16 cellular contexts compared by ENCODE assay signal in the genomic region with DNA sequence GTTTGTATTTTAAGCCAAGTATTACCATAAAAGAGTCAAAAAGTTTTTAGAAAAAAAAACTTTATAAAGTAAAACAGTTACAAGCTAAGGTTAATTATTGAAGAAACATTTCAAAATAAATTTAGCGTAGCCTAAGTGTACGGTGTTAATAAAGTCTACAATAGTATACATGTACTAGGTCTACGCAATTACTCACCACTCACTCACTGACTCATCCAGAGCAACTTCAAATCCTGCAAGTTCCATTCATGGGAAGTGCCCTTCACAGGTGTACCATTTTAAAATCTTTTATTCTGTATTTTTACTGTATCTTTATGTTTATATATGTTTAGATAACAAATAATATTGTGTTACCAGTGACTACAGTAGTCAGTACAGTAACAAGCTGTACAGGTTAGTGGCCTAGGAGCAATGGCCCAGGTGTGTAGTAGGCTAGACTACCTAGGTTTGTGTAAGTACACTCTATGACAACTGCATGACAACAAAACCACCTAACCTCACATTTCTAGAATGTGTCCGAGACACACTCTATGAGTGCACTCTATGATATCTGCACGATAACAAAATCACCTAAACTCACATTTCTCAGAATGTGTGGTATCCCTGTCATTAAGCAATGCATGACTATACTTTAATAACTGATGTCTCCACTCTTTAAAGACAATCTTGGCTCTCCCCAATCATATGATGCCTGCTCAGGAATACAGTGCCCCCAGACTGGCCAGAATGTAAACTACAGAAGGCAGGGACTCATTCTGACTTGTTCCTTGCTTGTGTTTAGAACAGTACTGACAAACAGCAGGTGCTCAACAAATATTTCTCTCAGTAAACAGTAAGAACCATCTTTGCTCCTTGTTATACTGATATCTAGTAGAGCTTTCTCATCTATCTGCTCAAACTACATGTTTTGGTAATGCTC. TPM values are rescaled to one million over a fixed set of nuclear protein-coding genes. Genes with fewer than 3 reads are reported as not detected.
A peak's percentile ranks its signal among the peaks of the same experiment; 100 is the strongest.
DNase-seq lines count a peak whose midpoint lies in the region; ATAC-seq, FAIRE-seq and TF ChIP-seq lines count a peak whose summit lies in the region.
"Had no signal": no experiment of that assay in that cellular context is flagged by ENCODE, and none has a peak within 500 bp of the region (broad histone marks: within the 10 kb centered on the region; RNA-seq: fewer than 3 reads in every experiment).

No MANE protein-coding gene starts in this region.

- H4K8ac ChIP-seq in IMR-90 (ENCODE audit: low read depth in 2 of 2, low read length in 2 of 2), result no peak overlapping the region

- no peak overlapping the region for H3K27ac ChIP-seq in CD4-positive, alpha-beta T cell (ENCODE audit: low read depth, low read length)
- H3K27ac ChIP-seq in IMR-90 (ENCODE audit: insufficient read depth, low read length) (no peak overlapping the region), suprapubic skin (no peak overlapping the region)
- H3K27ac ChIP-seq: gastroesophageal sphincter, right atrium auricular region, vagina had no signal

- no peak for TF ChIP-seq RAD21 in IMR-90 (IDR thresholded peaks at IDR 0.05; ENCODE audit: low read length)

- POLR2A ChIA-PET in CD4-positive, alpha-beta T cell (lab: Charles Lee), result interaction anchor here (0.8 kb wide), 1 partner anchor 23 kb away, joined by 4 read pairs; no protein-coding TSS in a partner anchor
- POLR2A ChIA-PET in IMR-90 (lab: Charles Lee; ENCODE audit: unreplicated experiment), result no interaction called here

- no peak overlapping the region for H2BK15ac ChIP-seq in IMR-90 (ENCODE audit: low read depth, low read length)

- intact Hi-C loops in CD4-positive, alpha-beta T cell (cut with DNase I, micrococcal nuclease), result no loop called here
- intact Hi-C loops in IMR-90 (cut with micrococcal nuclease), result no loop called here

- H3K14ac ChIP-seq in IMR-90 (replicated peaks; ENCODE audit: low read depth, low read length), result no peak overlapping the region

- no peak overlapping the region for H2BK5ac ChIP-seq in IMR-90 (ENCODE audit: low read depth, low read length, poor library complexity, severe bottlenecking)

- peaks cover 6% of the 10 kb centered on the region; the same call in 1 of the 2 replicates for H3K9me1 ChIP-seq in IMR-90 (ENCODE audit: insufficient read depth, low read length)

- no peak overlapping the region for H3K18ac ChIP-seq in IMR-90 (ENCODE audit: low read depth, low read length)

- no peak overlapping the region for H3K4ac ChIP-seq in IMR-90 (ENCODE audit: low read depth, low read length)

- TF ChIP-seq EP300 in suprapubic skin (IDR thresholded peaks at IDR 0.05), result no peak

- no peak for FAIRE-seq in bronchial epithelial cell (lab: Jason Lieb, UNC)
- FAIRE-seq: GM19239, kidney had no signal

- no peaks in the 10 kb centered on the region for H3K27me3 ChIP-seq in CD4-positive, alpha-beta T cell (ENCODE audit: control insufficient read depth, insufficient read depth, low read length)
- H3K27me3 ChIP-seq in IMR-90 (ENCODE audit: control insufficient read depth, insufficient read depth, low read length) (no peaks in the 10 kb centered on the region), bronchial epithelial cell (ENCODE audit: control insufficient read depth, insufficient read depth, low read length) (no peaks in the 10 kb centered on the region), suprapubic skin (no peaks in the 10 kb centered on the region)
- H3K27me3 ChIP-seq: BE2C, gastroesophageal sphincter, right atrium auricular region, vagina had no signal

- peaks cover 2% of the 10 kb centered on the region for H3K4me1 ChIP-seq in IMR-90 (ENCODE audit: control insufficient read depth, insufficient read depth, low read length)
- peaks cover 16% of the 10 kb centered on the region for H3K4me1 ChIP-seq in suprapubic skin
- H3K4me1 ChIP-seq: BE2C had no signal

- TF ChIP-seq CTCF in CD4-positive, alpha-beta T cell (IDR thresholded peaks at IDR 0.05), result no peak
- no peak for TF ChIP-seq CTCF in IMR-90 (conservative IDR thresholded peaks at IDR 0.05; ENCODE audit: low read depth, low read length)
- TF ChIP-seq CTCF in bronchial epithelial cell (IDR thresholded peaks at IDR 0.05; ENCODE audit: insufficient read depth, low read length, severe bottlenecking), result no peak
- no peak for TF ChIP-seq CTCF in mesothelial cell of epicardium (IDR thresholded peaks at IDR 0.05; ENCODE audit: unreplicated experiment)
- TF ChIP-seq CTCF in suprapubic skin (IDR thresholded peaks at IDR 0.05), result no peak

- peaks cover 37 to 79% of the 10 kb centered on the region in 2 experiments for H3K79me1 ChIP-seq in IMR-90 (ENCODE audit: low read depth in 1 of 2, low read length in 2 of 2)

- no peak for DNase-seq in CD4-positive, alpha-beta T cell
- DNase-seq in IMR-90 (peak; percentile 31), bronchial epithelial cell (ENCODE audit: low read depth) (peak; percentile 77), mesothelial cell of epicardium (ENCODE audit: low spot score in 2 of 2, unreplicated experiment in 2 of 2) (no peak), suprapubic skin (ENCODE audit: low spot score in 2 of 2) (no peak)
- DNase-seq in activated naive CD4-positive, alpha-beta T cell treated with anti-CD3 and anti-CD28 coated beads, Interleukin-2, amount 50 U/mL, for 16 hours, result no peak
- DNase-seq: anterior cingulate cortex, BE2C, EL, kidney had no signal

- H3K23ac ChIP-seq in IMR-90 (ENCODE audit: low read depth, low read length), result no peak overlapping the region

- in situ Hi-C loops in IMR-90 (cut with MboI; ENCODE audit: low sequenced_read_pairs), result no loop called here

- BruUV-seq in IMR-90 (replicated peaks; lab: Mats Ljungman, UMichigan), result no TSS peak

- TF ChIP-seq POLR2A in IMR-90 (IDR thresholded peaks at IDR 0.05; ENCODE audit: low read depth, low read length) (no peak), suprapubic skin (IDR thresholded peaks at IDR 0.05) (no peak)

- H3K4me3 ChIP-seq in IMR-90 (ENCODE audit: insufficient read depth, low read depth, low read length) (no peak overlapping the region), bronchial epithelial cell (ENCODE audit: low read depth, low read length) (no peak overlapping the region), suprapubic skin (no peak overlapping the region)
- H3K4me3 ChIP-seq: gastroesophageal sphincter, right atrium auricular region, vagina had no signal

- no peak overlapping the region for H2AK5ac ChIP-seq in IMR-90 (ENCODE audit: low read depth, low read length)

- 100% methylated on average over 2 of the region's 5 CpGs; no CpG with 5 or more reads in 1 of the 2 experiments for WGBS in IMR-90 (ENCODE audit: extremely low coverage in 2 of 2, insufficient read length in 1 of 2), 2 experiments
- 89% methylated on average over 5 of the region's 5 CpGs for WGBS in suprapubic skin

- H2BK20ac ChIP-seq in IMR-90 (ENCODE audit: low read depth, low read length), result no peak overlapping the region

- H4K91ac ChIP-seq in IMR-90 (ENCODE audit: insufficient read depth, low read depth, low read length), result no peak overlapping the region

- no peak overlapping the region for H2AFZ ChIP-seq in IMR-90 (replicated peaks; ENCODE audit: low read length, poor library complexity)

- no peak overlapping the region for H3K4me3 Mint-ChIP-seq in CD4-positive, alpha-beta T cell
- no peak overlapping the region for H3K4me3 Mint-ChIP-seq in mesothelial cell of epicardium

- no peak overlapping the region for H2BK120ac ChIP-seq in IMR-90 (ENCODE audit: low read depth, low read length)

- H3K9me3 Mint-ChIP-seq in CD4-positive, alpha-beta T cell, result no peaks in the 10 kb centered on the region
- H3K9me3 Mint-ChIP-seq in mesothelial cell of epicardium, result no peaks in the 10 kb centered on the region

- H3K9ac ChIP-seq in IMR-90 (ENCODE audit: low read depth, low read length), result no peak overlapping the region

- ATAC-seq in CD4-positive, alpha-beta T cell (ENCODE audit: poor library complexity), result no peak
- ATAC-seq in IMR-90 (ENCODE audit: low read depth) (peak; percentile 50), GM19452 (IDR thresholded peaks at IDR 0.05; ENCODE audit: unreplicated experiment) (no peak), HG02763 (IDR thresholded peaks at IDR 0.05; ENCODE audit: unreplicated experiment) (no peak)
- ATAC-seq: gastroesophageal sphincter had no signal

- dilution Hi-C loops in IMR-90 (cut with HindIII; ENCODE audit: low sequenced_read_pairs, unreplicated experiment), result no loop called here

- no peak overlapping the region for H4K5ac ChIP-seq in IMR-90 (ENCODE audit: low read depth, low read length)

- H4K20me1 ChIP-seq in IMR-90 (ENCODE audit: insufficient read depth, low read length), result peaks cover 74% of the 10 kb centered on the region

- no peak overlapping the region for H3K4me2 ChIP-seq in IMR-90 (ENCODE audit: low read depth, low read length)

- H2AK9ac ChIP-seq in IMR-90 (replicated peaks; ENCODE audit: low read depth, low read length, poor library complexity), result no peak overlapping the region

- H3K56ac ChIP-seq in IMR-90 (ENCODE audit: extremely low read depth, insufficient read depth, low read length), result no peak overlapping the region

- H3K4me1 Mint-ChIP-seq in CD4-positive, alpha-beta T cell (ENCODE audit: low read depth), result peaks cover 71% of the 10 kb centered on the region
- H3K4me1 Mint-ChIP-seq in mesothelial cell of epicardium, result peaks cover 7% of the 10 kb centered on the region

- CTCF ChIA-PET in CD4-positive, alpha-beta T cell (lab: Charles Lee), result no interaction called here
- CTCF ChIA-PET in IMR-90 (lab: Yijun Ruan, JAX), result no interaction called here

- H3K9me3 ChIP-seq in CD4-positive, alpha-beta T cell (ENCODE audit: control insufficient read depth, low read length), result no peaks in the 10 kb centered on the region
- H3K9me3 ChIP-seq in IMR-90 (ENCODE audit: control insufficient read depth, insufficient read depth, low read length) (no peaks in the 10 kb centered on the region), suprapubic skin (no peaks in the 10 kb centered on the region)
- H3K9me3 ChIP-seq: BE2C, gastroesophageal sphincter, right atrium auricular region, vagina had no signal

- H3K36me3 Mint-ChIP-seq in CD4-positive, alpha-beta T cell (ENCODE audit: low read depth), result peaks cover 21% of the 10 kb centered on the region
- H3K36me3 Mint-ChIP-seq in mesothelial cell of epicardium, result peaks cover 7% of the 10 kb centered on the region

- H3K27me3 Mint-ChIP-seq in CD4-positive, alpha-beta T cell, result no peaks in the 10 kb centered on the region
- no peaks in the 10 kb centered on the region for H3K27me3 Mint-ChIP-seq in mesothelial cell of epicardium (ENCODE audit: low read depth)

- H3K36me3 ChIP-seq in IMR-90 (ENCODE audit: control insufficient read depth, insufficient read depth, low read length) (peaks cover 3% of the 10 kb centered on the region; the same call in 1 of the 2 replicates), bronchial epithelial cell (ENCODE audit: control insufficient read depth, insufficient read depth, low read length) (peaks cover 6% of the 10 kb centered on the region), suprapubic skin (peaks cover 9% of the 10 kb centered on the region)
- H3K36me3 ChIP-seq: right atrium auricular region, vagina had no signal

- peak overlapping the region; percentile 40 for H3K27ac Mint-ChIP-seq in CD4-positive, alpha-beta T cell
- H3K27ac Mint-ChIP-seq in mesothelial cell of epicardium, result peak overlapping the region; percentile 32

RNA-seq across cellular contexts. Expression of a gene that starts 21.2 kb away (rescaled TPM):
- 10 to 100 TPM; 22.5 to 23.3 TPM for total RNA-seq in CD4-positive, alpha-beta T cell
- total RNA-seq in IMR-90 (2012; rRNA removed) (13.4 and 26.1 TPM in 2 replicates), bronchial epithelial cell (35.8 and 44.8 TPM in 2 replicates), mesothelial cell of epicardium (64.2 to 65.5 TPM (median 64.7 TPM) in 3 replicates), suprapubic skin (10 to 100 TPM; 27.2 to 40.5 (median 33.3) TPM)
- 9.6 and 11.2 TPM in 2 replicates for polyA plus RNA-seq in IMR-90 (2012; rRNA removed)
- 2.9 and 4.4 TPM in 2 replicates for polyA plus RNA-seq in IMR-90 (2012; cell fraction: cytosol; rRNA removed)
- polyA plus RNA-seq in IMR-90 (2012; cell fraction: nucleus; rRNA removed; ENCODE audit: low replicate concordance), result 5.9 and 30.5 TPM in 2 replicates

Comparison
In these comparisons a context has a peak if more than half of its experiments do, and no peak if none do; other contexts are left out.
1. DNase-seq: peak in IMR-90 (single experiment) and bronchial epithelial cell (single experiment); none in CD4-positive, alpha-beta T cell (0 of 10), mesothelial cell of epicardium (0 of 2), suprapubic skin (0 of 2) and activated naive CD4-positive, alpha-beta T cell treated with anti-CD3 and anti-CD28 coated beads, Interleukin-2, amount 50 U/mL, for 16 hours (single experiment).